Comparison of ENCODE assay signal across 8 cellular contexts in genomic region chr20:36604952-36605308, GRCh38. TPM values are rescaled to one million over a fixed set of nuclear protein-coding genes. Genes with fewer than 3 reads are reported as not detected.
A peak's percentile ranks its signal among the peaks of the same experiment; 100 is the strongest.
DNase-seq lines count a peak whose midpoint lies in the region; ATAC-seq and TF ChIP-seq lines count a peak whose summit lies in the region.

No MANE protein-coding gene starts in this region.

- no peaks in the 10 kb centered on the region; the same call in 1 of the 2 replicates for H3K27me3 Mint-ChIP-seq in WTC11 (ENCODE audit: low read depth)

- H3K36me3 ChIP-seq in ES-I3 (ENCODE audit: insufficient read depth, low read length) (peaks cover 11% of the 10 kb centered on the region), HUES48 (ENCODE audit: control insufficient read depth, insufficient read depth, low read length) (peaks cover 24% of the 10 kb centered on the region), endocrine pancreas (ENCODE audit: control insufficient read depth, insufficient read depth, low read length) (peaks cover 3% of the 10 kb centered on the region), neural cell (ENCODE audit: insufficient read depth, low read length) (no peaks in the 10 kb centered on the region), vagina (peaks cover 0 to 14% of the 10 kb centered on the region in 2 donors)

- H3K27ac ChIP-seq in HUES48 (ENCODE audit: low read depth, low read length) (peak overlapping the region; percentile 79), neural cell (ENCODE audit: low read length) (peak overlapping the region; percentile 69), vagina (peak overlapping the region; percentile 76)

- TF ChIP-seq CTCF in WTC11 (IDR thresholded peaks at IDR 0.05) (no peak), neural cell (IDR thresholded peaks at IDR 0.05; ENCODE audit: poor library complexity, severe bottlenecking) (no peak), vagina (IDR thresholded peaks at IDR 0.05) (no peak)

- CTCF ChIA-PET in WTC11 (lab: Charles Lee), result interaction anchor here (0.5 to 2.4 kb wide), 34 partner anchors 8 to 232 kb away, joined by 3 to 22 read pairs (median 5); partner anchors contain the start of genes DSN1 and NDRG3

- DNase-seq in WTC11 (ENCODE audit: low spot score) (no peak), vagina (ENCODE audit: extremely low spot score in 2 of 2) (peak in 1 of 2 donors; percentile 90), DMS114 treated with DMSO at 0.1 percent for 48 hours (lab: John Stamatoyannopoulos, UW; ENCODE audit: unreplicated experiment) (no peak)

- intact Hi-C loops in vagina (cut with DNase I), result no loop called here

- peak overlapping the region; percentile 97 for H3K4me3 Mint-ChIP-seq in WTC11

- H3K27me3 ChIP-seq in HUES48 (ENCODE audit: control insufficient read depth, insufficient read depth, low read length) (no peaks in the 10 kb centered on the region), endocrine pancreas (ENCODE audit: control insufficient read depth, insufficient read depth, low read length) (no peaks in the 10 kb centered on the region), neural cell (ENCODE audit: insufficient read depth, low read depth, low read length) (no peaks in the 10 kb centered on the region), vagina (no peaks in the 10 kb centered on the region)

- no peaks in the 10 kb centered on the region for H3K9me2 ChIP-seq in neural cell (ENCODE audit: insufficient read depth, low read length)

- TF ChIP-seq EP300 in neural cell (conservative IDR thresholded peaks at IDR 0.05; ENCODE audit: poor library complexity, severe bottlenecking), result no peak

- H3K4me3 ChIP-seq in HUES48 (ENCODE audit: low read depth, low read length) (peak overlapping the region; percentile 33), endocrine pancreas (ENCODE audit: control insufficient read depth, insufficient read depth, low read length) (peak overlapping the region; percentile 32), neural cell (ENCODE audit: low read length) (peak overlapping the region; percentile 99), vagina (peak overlapping the region; percentile 74 to 94)

- no peaks in the 10 kb centered on the region for H4K20me1 ChIP-seq in neural cell (ENCODE audit: insufficient read depth)

- H3K4me1 ChIP-seq in ES-I3 (ENCODE audit: insufficient read depth, low read length), result peaks cover 6% of the 10 kb centered on the region
- H3K4me1 ChIP-seq in HUES48 (ENCODE audit: control insufficient read depth, insufficient read depth, low read length), result peaks cover 9% of the 10 kb centered on the region
- no peaks in the 10 kb centered on the region for H3K4me1 ChIP-seq in endocrine pancreas (ENCODE audit: control insufficient read depth, insufficient read depth, low read length)
- H3K4me1 ChIP-seq in vagina, result peaks cover 22% of the 10 kb centered on the region

- peak overlapping the region; percentile 41 for H3K4me2 ChIP-seq in neural cell (ENCODE audit: low read length)

- H3K4me1 Mint-ChIP-seq in WTC11, result peaks cover 17% of the 10 kb centered on the region

- no peak for TF ChIP-seq RAD21 in neural cell (conservative IDR thresholded peaks at IDR 0.05)

- H2AFZ ChIP-seq in neural cell (ENCODE audit: low read depth, low read length), result peak overlapping the region; percentile 97

- no peak for TF ChIP-seq POLR2A in vagina (IDR thresholded peaks at IDR 0.05)

- H3K27ac Mint-ChIP-seq in WTC11, result peak overlapping the region; percentile 52; the same call in 1 of the 2 replicates

- H3K9me3 ChIP-seq in ES-I3 (ENCODE audit: control insufficient read depth, insufficient read depth, low read length), result no peaks in the 10 kb centered on the region
- no peaks in the 10 kb centered on the region for H3K9me3 ChIP-seq in HUES48 (ENCODE audit: control insufficient read depth, insufficient read depth, low read length)
- no peaks in the 10 kb centered on the region for H3K9me3 ChIP-seq in endocrine pancreas (ENCODE audit: control insufficient read depth, low read length)
- H3K9me3 ChIP-seq in neural cell (ENCODE audit: low read length), result no peaks in the 10 kb centered on the region
- no peaks in the 10 kb centered on the region for H3K9me3 ChIP-seq in vagina

- peak; percentile 31 for ATAC-seq in GM21390 (IDR thresholded peaks at IDR 0.05; ENCODE audit: unreplicated experiment)
- ATAC-seq in WTC11, result no peak

- H3K36me3 Mint-ChIP-seq in WTC11, result peaks cover 20% of the 10 kb centered on the region

- H3K79me2 ChIP-seq in neural cell (replicated peaks; ENCODE audit: insufficient read depth, low read length), result peaks cover 25% of the 10 kb centered on the region

- H3K9ac ChIP-seq in ES-I3 (ENCODE audit: low read depth, low read length) (peak overlapping the region; percentile 40), HUES48 (ENCODE audit: low read depth, low read length) (peak overlapping the region; percentile 26; the same call in 1 of the 2 replicates), endocrine pancreas (ENCODE audit: control insufficient read depth, insufficient read depth, low read length) (peak overlapping the region; percentile 26), neural cell (ENCODE audit: low read length) (peak overlapping the region; percentile 66)

- POLR2A ChIA-PET in WTC11 (lab: Charles Lee), result interaction anchor here (0.5 to 4.0 kb wide), 7 partner anchors 12 to 63 kb away, joined by 4 to 16 read pairs (median 7); partner anchors contain the start of gene MYL9

- no peaks in the 10 kb centered on the region for H3K9me3 Mint-ChIP-seq in WTC11

- no peaks in the 10 kb centered on the region for H3F3A ChIP-seq in neural cell (ENCODE audit: insufficient read depth, low read length, poor library complexity, severe bottlenecking)

TF ChIP-seq in WTC11, 78 proteins besides CTCF, POLR2A, EP300 and RAD21 (continues in another document):
- no peak for TF ChIP-seq NR3C1 (CRISPR knock-in tag; conservative IDR thresholded peaks at IDR 0.05; ENCODE audit: low read depth)
- no peak for TF ChIP-seq SP1 (CRISPR knock-in tag; conservative IDR thresholded peaks at IDR 0.05)
- TF ChIP-seq ZBTB21 (CRISPR knock-in tag; IDR thresholded peaks at IDR 0.05; ENCODE audit: borderline replicate concordance), result no peak
- TF ChIP-seq JUN (CRISPR knock-in tag; IDR thresholded peaks at IDR 0.05), result no peak
- TF ChIP-seq ZNF121 (CRISPR knock-in tag; IDR thresholded peaks at IDR 0.05), result no peak
- no peak for TF ChIP-seq GTF2I (CRISPR knock-in tag; conservative IDR thresholded peaks at IDR 0.05)
- no peak for TF ChIP-seq TP53 (CRISPR knock-in tag; IDR thresholded peaks at IDR 0.05)
- TF ChIP-seq FOXK1 (CRISPR knock-in tag; IDR thresholded peaks at IDR 0.05), result no peak
- TF ChIP-seq PRRX2 (CRISPR knock-in tag; IDR thresholded peaks at IDR 0.05), result no peak
- TF ChIP-seq USF2 (CRISPR knock-in tag; IDR thresholded peaks at IDR 0.05), result no peak
- TF ChIP-seq MXD4 (CRISPR knock-in tag; IDR thresholded peaks at IDR 0.05; ENCODE audit: borderline replicate concordance), result no peak

TF ChIP-seq in neural cell, 6 proteins besides CTCF, POLR2A, EP300 and RAD21:
- TF ChIP-seq REST (IDR thresholded peaks at IDR 0.05; ENCODE audit: borderline replicate concordance), result no peak
- TF ChIP-seq EZH2 (IDR thresholded peaks at IDR 0.05; ENCODE audit: borderline replicate concordance, insufficient read depth, low read length, poor library complexity, severe bottlenecking), result no peak
- TF ChIP-seq POLR2AphosphoS5 (IDR thresholded peaks at IDR 0.05), result no peak
- no peak for TF ChIP-seq TAF1 (IDR thresholded peaks at IDR 0.05; ENCODE audit: low read depth)
- no peak for TF ChIP-seq SMC3 (conservative IDR thresholded peaks at IDR 0.05; ENCODE audit: poor library complexity)
- TF ChIP-seq MXI1 (conservative IDR thresholded peaks at IDR 0.05; ENCODE audit: poor library complexity, severe bottlenecking), result no peak

RNA-seq across cellular contexts. Expression of gene RAB5IF, which starts 0.6 kb away (rescaled TPM):
- total RNA-seq in WTC11 (2021), result 83.2 to 89.4 TPM (median 88.4 TPM) in 3 replicates
- 187 and 205 TPM in 2 replicates for polyA plus RNA-seq in neural cell
- polyA minus RNA-seq in neural cell, result 53.3 and 57.1 TPM in 2 replicates
- 64.3 TPM for total RNA-seq in vagina

RNA-seq across cellular contexts. Expression of gene TGIF2, which starts 31.5 kb away (rescaled TPM):
- total RNA-seq in WTC11 (2021) (71.1 to 88.9 TPM (median 80.3 TPM) in 3 replicates), vagina (9.3 TPM)
- 3.3 and 3.4 TPM in 2 replicates for polyA plus RNA-seq in neural cell
- polyA minus RNA-seq in neural cell, result 1.2 and 1.5 TPM in 2 replicates

RNA-seq across cellular contexts. Expression of gene SLA2, which starts 41.1 kb away (rescaled TPM):
- 0.11 to 0.23 TPM (median 0.17 TPM) in 3 replicates for total RNA-seq in WTC11 (2021)
- 0.33 TPM in 1 of 2 replicates, not detected in the other for polyA plus RNA-seq in neural cell
- polyA minus RNA-seq in neural cell, result not detected in 2 replicates
- total RNA-seq in vagina, result 3.7 TPM

Comparison
In these comparisons a context has a peak if more than half of its experiments do, and no peak if none do; other contexts are left out.
1. H3K4me3 ChIP-seq: peak in every context shown above with its lines; median percentile 99 in neural cell; 84 in vagina; 33 in HUES48; 32 in endocrine pancreas.